ENCODE assay signal across 12 cellular contexts in the genomic region with DNA sequence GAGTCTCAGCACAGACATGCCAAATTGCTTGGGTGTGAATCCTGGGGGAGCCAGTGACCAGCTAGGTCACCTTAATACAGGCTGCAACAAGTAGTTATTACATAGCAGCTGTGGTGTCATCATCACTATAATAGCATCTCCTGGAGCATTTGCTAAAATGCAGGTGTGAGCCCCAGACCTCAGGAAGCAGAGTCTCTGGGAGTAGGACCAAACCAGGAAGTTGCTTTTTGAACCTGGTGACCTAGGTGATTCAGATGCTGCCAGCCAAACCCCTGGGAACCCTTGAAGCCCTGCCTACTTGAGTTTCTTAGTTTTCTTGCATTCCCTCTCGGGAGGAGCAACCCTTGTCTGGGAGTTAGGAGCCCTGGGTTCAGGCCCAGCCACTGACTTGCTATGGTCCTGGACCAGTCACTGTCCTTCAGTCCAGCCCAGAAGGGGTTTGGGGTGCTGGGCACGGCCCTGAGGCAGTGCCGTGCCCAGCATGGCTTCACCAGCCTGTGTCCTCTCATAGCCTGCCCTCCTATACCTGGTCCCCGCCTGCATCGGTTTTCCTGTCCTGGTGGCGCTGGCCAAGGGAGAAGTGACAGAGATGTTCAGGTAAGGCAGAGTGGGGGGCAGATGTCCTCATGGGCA. TPM values are rescaled to one million over a fixed set of nuclear protein-coding genes. Genes with fewer than 3 reads are reported as not detected.
DNase-seq lines count a peak whose midpoint lies in the region; TF ChIP-seq lines count a peak whose summit lies in the region.
"Had no signal": no experiment of that assay in that cellular context is flagged by ENCODE, and none has a peak within 500 bp of the region (broad histone marks: within the 10 kb centered on the region; RNA-seq: fewer than 3 reads in every experiment).

No MANE protein-coding gene starts in this region.

- no peaks in the 10 kb centered on the region for H3K27me3 Mint-ChIP-seq in CD8-positive, alpha-beta memory T cell
- H3K27me3 Mint-ChIP-seq in nephron progenitor cell (ENCODE audit: low read depth, poor library complexity): peaks cover 2% of the 10 kb centered on the region

- DNase-seq in CD8-positive, alpha-beta memory T cell: no peak
- DNase-seq in Peyer's patch: peak in 1 of 3 donors; percentile 70
- DNase-seq in kidney tubule cell (ENCODE audit: low spot score): peak; percentile 72
- no peak for DNase-seq in HAP-1 (ENCODE audit: low spot score in 2 of 2)
- no peak for DNase-seq in coronary artery (ENCODE audit: low spot score)
- no peak for DNase-seq in SHP77 (lab: John Stamatoyannopoulos, UW)
- no peak for DNase-seq in nephron progenitor cell
- DNase-seq: KG1, NCI-H345, SHP77 treated with DMSO at 0.1 percent for 48 hours had no signal

- peaks cover 7 to 21% (median 19%) of the 10 kb centered on the region in 3 donors for H3K4me1 Mint-ChIP-seq in CD8-positive, alpha-beta memory T cell
- H3K4me1 Mint-ChIP-seq in nephron progenitor cell: peaks cover 26% of the 10 kb centered on the region

- CTCF ChIA-PET in CD8-positive, alpha-beta memory T cell (lab: Charles Lee): interaction anchor here (2.3 to 30.9 kb wide), 3 partner anchors 10 to 158 kb away, joined by 6 to 887 read pairs (median 41); a partner anchor contains a TSS
- CTCF ChIA-PET in HEK293 (lab: Yijun Ruan, JAX): interaction anchor here (0.7 to 25.7 kb wide), 4 partner anchors 45 to 156 kb away, joined by 3 to 1204 read pairs (median 6); a partner anchor contains a TSS

- H3K4me3 ChIP-seq in CD8-positive, alpha-beta memory T cell (ENCODE audit: low read length): no peak overlapping the region
- H3K4me3 ChIP-seq in HEK293 (ENCODE audit: low read depth, low read length) (no peak overlapping the region), Peyer's patch (no peak overlapping the region), HAP-1 (no peak overlapping the region), coronary artery (no peak overlapping the region)
- H3K4me3 ChIP-seq: BLaER1 had no signal

- peaks cover 0 to 61% (median 5%) of the 10 kb centered on the region in 3 donors for H3K36me3 Mint-ChIP-seq in CD8-positive, alpha-beta memory T cell
- peaks cover 32% of the 10 kb centered on the region for H3K36me3 Mint-ChIP-seq in nephron progenitor cell (ENCODE audit: low read depth)

- no peak overlapping the region for H3K27ac ChIP-seq in CD8-positive, alpha-beta memory T cell (ENCODE audit: low read depth, low read length)
- H3K27ac ChIP-seq in HEK293 (ENCODE audit: extremely low read depth, low read depth, low read length) (no peak overlapping the region), Peyer's patch (peak overlapping the region in 3 of 4 donors; percentile 55 to 83 (median 75)), coronary artery (no peak overlapping the region)
- H3K27ac ChIP-seq: BLaER1 had no signal

- POLR2A ChIA-PET in CD8-positive, alpha-beta memory T cell (lab: Charles Lee): no interaction called here
- POLR2A ChIA-PET in HEK293 (lab: Yijun Ruan, JAX): interaction anchor here (1.8 to 8.7 kb wide), 3 partner anchors 40 to 158 kb away, joined by 4 to 255 read pairs (median 39); a partner anchor contains a TSS

- H3K9me3 Mint-ChIP-seq in CD8-positive, alpha-beta memory T cell: no peaks in the 10 kb centered on the region
- H3K9me3 Mint-ChIP-seq in nephron progenitor cell: no peaks in the 10 kb centered on the region

- no peak overlapping the region for H3K4me3 Mint-ChIP-seq in CD8-positive, alpha-beta memory T cell
- H3K4me3 Mint-ChIP-seq in nephron progenitor cell: no peak overlapping the region

- in situ Hi-C loops in HAP-1 (cut with MboI; ENCODE audit: low sequenced_read_pairs): loop anchor here (10.0 kb wide), 1 partner anchor 159 kb away; a partner anchor contains a TSS

- H3K4me1 ChIP-seq in CD8-positive, alpha-beta memory T cell (ENCODE audit: insufficient read depth, low read length): no peaks in the 10 kb centered on the region
- H3K4me1 ChIP-seq in HEK293 (ENCODE audit: control insufficient read depth, insufficient read depth, low read length) (0 out of 2 replicates have a peak, but pooled peaks cover 2% of the 10 kb centered on the region), Peyer's patch (peaks cover 0 to 34% (median 0%) of the 10 kb centered on the region in 4 donors), HAP-1 (peaks cover 6% of the 10 kb centered on the region)

- H3K27me3 ChIP-seq in CD8-positive, alpha-beta memory T cell (ENCODE audit: insufficient read depth, low read length, poor library complexity, severe bottlenecking): no peaks in the 10 kb centered on the region
- H3K27me3 ChIP-seq in Peyer's patch: no peaks in the 10 kb centered on the region
- H3K27me3 ChIP-seq in HAP-1 (ENCODE audit: low read depth): no peaks in the 10 kb centered on the region
- H3K27me3 ChIP-seq: BLaER1 had no signal

- no peaks in the 10 kb centered on the region for H3K9me3 ChIP-seq in CD8-positive, alpha-beta memory T cell (ENCODE audit: low read length)
- H3K9me3 ChIP-seq in HEK293 (ENCODE audit: control insufficient read depth, insufficient read depth, low read depth, low read length): no peaks in the 10 kb centered on the region
- H3K9me3 ChIP-seq in Peyer's patch: no peaks in the 10 kb centered on the region
- no peaks in the 10 kb centered on the region for H3K9me3 ChIP-seq in HAP-1
- H3K9me3 ChIP-seq: BLaER1 had no signal

- TF ChIP-seq CTCF in HEK293 (tag by site-specific recombination; IDR thresholded peaks at IDR 0.05) (no peak), Peyer's patch (IDR thresholded peaks at IDR 0.05) (no peak), coronary artery (IDR thresholded peaks at IDR 0.05) (no peak), nephron progenitor cell (IDR thresholded peaks at IDR 0.05) (no peak)

- H3K36me3 ChIP-seq in CD8-positive, alpha-beta memory T cell (ENCODE audit: insufficient read depth, low read length): peaks cover 34% of the 10 kb centered on the region
- H3K36me3 ChIP-seq in HEK293 (ENCODE audit: control insufficient read depth in 2 of 2, insufficient read depth in 1 of 2, low read length in 2 of 2) (peaks cover 19 to 85% of the 10 kb centered on the region in 2 experiments; a peak in 2 of 3 replicates), Peyer's patch (peaks cover 0 to 37% (median 0%) of the 10 kb centered on the region in 3 donors), HAP-1 (replicated peaks) (peaks cover 51% of the 10 kb centered on the region)

- peak overlapping the region in 5 of 8 donors; percentile 15 to 82 (median 54) for H3K27ac Mint-ChIP-seq in CD8-positive, alpha-beta memory T cell
- H3K27ac Mint-ChIP-seq in nephron progenitor cell: no peak overlapping the region

- TF ChIP-seq POLR2A in Peyer's patch (IDR thresholded peaks at IDR 0.05): no peak

TF ChIP-seq in HEK293, 187 proteins besides CTCF, POLR2A, EP300 and RAD21:
- TF ChIP-seq, protein P1, sequence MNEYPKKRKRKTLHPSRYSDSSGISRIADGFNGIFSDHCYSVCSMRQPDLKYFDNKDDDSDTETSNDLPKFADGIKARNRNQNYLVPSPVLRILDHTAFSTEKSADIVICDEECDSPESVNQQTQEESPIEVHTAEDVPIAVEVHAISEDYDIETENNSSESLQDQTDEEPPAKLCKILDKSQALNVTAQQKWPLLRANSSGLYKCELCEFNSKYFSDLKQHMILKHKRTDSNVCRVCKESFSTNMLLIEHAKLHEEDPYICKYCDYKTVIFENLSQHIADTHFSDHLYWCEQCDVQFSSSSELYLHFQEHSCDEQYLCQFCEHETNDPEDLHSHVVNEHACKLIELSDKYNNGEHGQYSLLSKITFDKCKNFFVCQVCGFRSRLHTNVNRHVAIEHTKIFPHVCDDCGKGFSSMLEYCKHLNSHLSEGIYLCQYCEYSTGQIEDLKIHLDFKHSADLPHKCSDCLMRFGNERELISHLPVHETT (tag by site-specific recombination; IDR thresholded peaks at IDR 0.05): no peak
- TF ChIP-seq SCRT2 (tag by site-specific recombination; IDR thresholded peaks at IDR 0.05) (peak; percentile 78), ZNF292 (tag by site-specific recombination; IDR thresholded peaks at IDR 0.05; ENCODE audit: borderline replicate concordance, low read depth) (no peak)
- TF ChIP-seq, protein P2, sequence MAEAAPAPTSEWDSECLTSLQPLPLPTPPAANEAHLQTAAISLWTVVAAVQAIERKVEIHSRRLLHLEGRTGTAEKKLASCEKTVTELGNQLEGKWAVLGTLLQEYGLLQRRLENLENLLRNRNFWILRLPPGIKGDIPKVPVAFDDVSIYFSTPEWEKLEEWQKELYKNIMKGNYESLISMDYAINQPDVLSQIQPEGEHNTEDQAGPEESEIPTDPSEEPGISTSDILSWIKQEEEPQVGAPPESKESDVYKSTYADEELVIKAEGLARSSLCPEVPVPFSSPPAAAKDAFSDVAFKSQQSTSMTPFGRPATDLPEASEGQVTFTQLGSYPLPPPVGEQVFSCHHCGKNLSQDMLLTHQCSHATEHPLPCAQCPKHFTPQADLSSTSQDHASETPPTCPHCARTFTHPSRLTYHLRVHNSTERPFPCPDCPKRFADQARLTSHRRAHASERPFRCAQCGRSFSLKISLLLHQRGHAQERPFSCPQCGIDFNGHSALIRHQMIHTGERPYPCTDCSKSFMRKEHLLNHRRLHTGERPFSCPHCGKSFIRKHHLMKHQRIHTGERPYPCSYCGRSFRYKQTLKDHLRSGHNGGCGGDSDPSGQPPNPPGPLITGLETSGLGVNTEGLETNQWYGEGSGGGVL (tag by site-specific recombination; IDR thresholded peaks at IDR 0.05): no peak
TF ChIP-seq in HEK293: peak in this region for 1.

RNA-seq across cellular contexts. Expression of a gene that starts 39.3 kb away (rescaled TPM):
- under 1 TPM; 0.55 to 0.72 TPM for total RNA-seq in CD8-positive, alpha-beta memory T cell
- 2.2 TPM for polyA plus RNA-seq in CD8-positive, alpha-beta memory T cell
- 100 to 1,000 TPM; 408 to 760 (median 570) TPM for total RNA-seq in Peyer's patch

RNA-seq across cellular contexts. Expression of a gene that starts 51.6 kb away (rescaled TPM):
- total RNA-seq in CD8-positive, alpha-beta memory T cell: 100 to 1,000 TPM; 153 to 167 TPM
- 166 TPM for polyA plus RNA-seq in CD8-positive, alpha-beta memory T cell
- 10 to 100 TPM; 38.9 to 97.4 (median 56.3) TPM for total RNA-seq in Peyer's patch

Comparison
In these comparisons a context has a peak if more than half of its experiments do, and no peak if none do; other contexts are left out.
1. H3K27ac ChIP-seq: peak in Peyer's patch (3 of 4); none in CD8-positive, alpha-beta memory T cell (single experiment), HEK293 (single experiment) and coronary artery (0 of 2).
2. RNA of a gene that starts 39.3 kb away (total RNA-seq): 408 to 760 TPM in Peyer's patch; 0.55 to 0.72 TPM in CD8-positive, alpha-beta memory T cell; every median in the first group is over 100 times any median in the second.